ENCODE assay signal across 12 cellular contexts in genomic region chr3:195805588-195805987, GRCh38. TPM values are rescaled to one million over a fixed set of nuclear protein-coding genes. Genes with fewer than 3 reads are reported as not detected.
DNase-seq lines count a peak whose midpoint lies in the region; ATAC-seq and TF ChIP-seq lines count a peak whose summit lies in the region.
"Not testable (repeated sequence)": the region's sequence is repeated elsewhere in the genome, so short reads cannot be mapped to it uniquely, and the experiment has no call there.
"Had no signal": no experiment of that assay in that cellular context is flagged by ENCODE, and none has a peak within 500 bp of the region (broad histone marks: within the 10 kb centered on the region; RNA-seq: fewer than 3 reads in every experiment).

No MANE protein-coding gene starts in this region.

- not testable (repeated sequence) for H3K79me2 ChIP-seq in mesendoderm (ENCODE audit: control insufficient read depth, insufficient read depth, low read length)

- H3K18ac ChIP-seq in mesendoderm (ENCODE audit: low read length), result not testable (repeated sequence)

- CTCF ChIA-PET in CD8-positive, alpha-beta memory T cell (lab: Charles Lee), result not testable (repeated sequence)
- CTCF ChIA-PET in activated CD4-positive, alpha-beta T cell treated with anti-CD3 and anti-CD28 coated beads, Interleukin-2, amount 10 ng/mL, durations not matched to agents 7 days and 5 days (lab: Charles Lee), result interaction anchor here (0.6 to 2.0 kb wide), 3 partner anchors 45 to 193 kb away, joined by 3 to 7 read pairs (median 4); no protein-coding TSS in a partner anchor
- CTCF ChIA-PET in activated naive CD4-positive, alpha-beta T cell treated with anti-CD3 and anti-CD28 coated beads, Interleukin-2, amount 10 ng/mL, durations not matched to agents 7 days and 5 days (lab: Charles Lee), result interaction anchor here (2.3 kb wide), 1 partner anchor 45 kb away, joined by 7 read pairs; no protein-coding TSS in a partner anchor

- H3K4me2 ChIP-seq in mesendoderm (ENCODE audit: low read length), result not testable (repeated sequence)

- H3K9ac ChIP-seq in endodermal cell (ENCODE audit: extremely low read depth, low read length, poor library complexity, severe bottlenecking); mesendoderm (ENCODE audit: low read length): not testable (repeated sequence)

- not testable (repeated sequence) for H3K27ac Mint-ChIP-seq in CD8-positive, alpha-beta memory T cell; endodermal cell
- peak overlapping the region; percentile 84 for H3K27ac Mint-ChIP-seq in activated CD4-positive, alpha-beta T cell treated with anti-CD3 and anti-CD28 coated beads, Interleukin-2, amount 10 ng/mL, durations not matched to agents 7 days and 5 days
- peak overlapping the region; percentile 91 for H3K27ac Mint-ChIP-seq in activated naive CD4-positive, alpha-beta T cell treated with anti-CD3 and anti-CD28 coated beads, Interleukin-2, amount 10 ng/mL, durations not matched to agents 7 days and 5 days
- peak overlapping the region; percentile 81 for H3K27ac Mint-ChIP-seq in stimulated activated effector memory CD8-positive, alpha-beta T cell treated with anti-CD3 and anti-CD28 coated beads, Interleukin-12 subunit alpha, Interleukin-12 subunit beta, amount 100 ng/mL, for 72 hours

- H3K36me3 ChIP-seq in CD8-positive, alpha-beta memory T cell (ENCODE audit: insufficient read depth, low read length); KOPT-K1 (ENCODE audit: insufficient read depth, low read length); endodermal cell (ENCODE audit: control insufficient read depth, insufficient read depth, low read length); mesendoderm (ENCODE audit: control insufficient read depth, insufficient read depth, low read length): not testable (repeated sequence)

- not testable (repeated sequence) for DNase-seq in CD8-positive, alpha-beta memory T cell; activated CD4-positive, alpha-beta T cell treated with anti-CD3 and anti-CD28 coated beads, Interleukin-2, amount 10 ng/mL, durations not matched to agents 7 days and 5 days; activated naive CD4-positive, alpha-beta T cell treated with anti-CD3 and anti-CD28 coated beads, Interleukin-2, amount 10 ng/mL, durations not matched to agents 7 days and 5 days; mesendoderm; stimulated activated effector memory CD8-positive, alpha-beta T cell treated with anti-CD3 and anti-CD28 coated beads, Interleukin-12 subunit alpha, Interleukin-12 subunit beta, amount 100 ng/mL, for 72 hours (ENCODE audit: low spot score in 2 of 2)
- DNase-seq in endodermal cell, result peak; percentile 40

- H3K79me1 ChIP-seq in mesendoderm (ENCODE audit: low read length), result not testable (repeated sequence)

- H3K9me3 Mint-ChIP-seq in CD8-positive, alpha-beta memory T cell; activated CD4-positive, alpha-beta T cell treated with anti-CD3 and anti-CD28 coated beads, Interleukin-2, amount 10 ng/mL, durations not matched to agents 7 days and 5 days; endodermal cell; stimulated activated effector memory CD8-positive, alpha-beta T cell treated with anti-CD3 and anti-CD28 coated beads, Interleukin-12 subunit alpha, Interleukin-12 subunit beta, amount 100 ng/mL, for 72 hours: not testable (repeated sequence)
- peaks cover 35% of the 10 kb centered on the region for H3K9me3 Mint-ChIP-seq in activated naive CD4-positive, alpha-beta T cell treated with anti-CD3 and anti-CD28 coated beads, Interleukin-2, amount 10 ng/mL, durations not matched to agents 7 days and 5 days

- ATAC-seq in stimulated activated effector memory CD8-positive, alpha-beta T cell treated with anti-CD3 and anti-CD28 coated beads, Interleukin-12 subunit alpha, Interleukin-12 subunit beta, amount 100 ng/mL, for 72 hours, result not testable (repeated sequence)

- H2BK15ac ChIP-seq in mesendoderm (replicated peaks; ENCODE audit: low read depth), result not testable (repeated sequence)

- H4K5ac ChIP-seq in mesendoderm (ENCODE audit: low read length), result not testable (repeated sequence)

- not testable (repeated sequence) for H2BK120ac ChIP-seq in mesendoderm (ENCODE audit: low read depth, low read length)

- H3K4me1 ChIP-seq in CD8-positive, alpha-beta memory T cell (ENCODE audit: insufficient read depth, low read length), result peaks cover 41% of the 10 kb centered on the region
- not testable (repeated sequence) for H3K4me1 ChIP-seq in endodermal cell (ENCODE audit: control insufficient read depth, insufficient read depth, low read length); mesendoderm (ENCODE audit: control insufficient read depth, low read depth, low read length)

- H3K4ac ChIP-seq in mesendoderm (ENCODE audit: low read depth, low read length), result not testable (repeated sequence)

- 92 to 100% methylated on average over 3 to 5 of the region's 5 CpGs for WGBS in endodermal cell (ENCODE audit: insufficient coverage in 1 of 2, insufficient read length in 1 of 2), 2 experiments
- no CpG with 5 or more reads among the region's 5 CpGs for WGBS in mesendoderm (ENCODE audit: extremely low coverage, insufficient coverage, low lambda C conversion rate)

- H4K8ac ChIP-seq in mesendoderm (ENCODE audit: low read depth, low read length), result not testable (repeated sequence)

- not testable (repeated sequence) for H2AK5ac ChIP-seq in mesendoderm (ENCODE audit: low read length)

- peaks cover 38 to 41% (median 39%) of the 10 kb centered on the region in 3 donors for H3K4me1 Mint-ChIP-seq in CD8-positive, alpha-beta memory T cell
- peaks cover 64% of the 10 kb centered on the region for H3K4me1 Mint-ChIP-seq in activated CD4-positive, alpha-beta T cell treated with anti-CD3 and anti-CD28 coated beads, Interleukin-2, amount 10 ng/mL, durations not matched to agents 7 days and 5 days
- peaks cover 67% of the 10 kb centered on the region for H3K4me1 Mint-ChIP-seq in activated naive CD4-positive, alpha-beta T cell treated with anti-CD3 and anti-CD28 coated beads, Interleukin-2, amount 10 ng/mL, durations not matched to agents 7 days and 5 days
- peaks cover 29% of the 10 kb centered on the region for H3K4me1 Mint-ChIP-seq in endodermal cell
- H3K4me1 Mint-ChIP-seq in stimulated activated effector memory CD8-positive, alpha-beta T cell treated with anti-CD3 and anti-CD28 coated beads, Interleukin-12 subunit alpha, Interleukin-12 subunit beta, amount 100 ng/mL, for 72 hours, result peaks cover 56% of the 10 kb centered on the region

- H3K9me3 ChIP-seq in CD8-positive, alpha-beta memory T cell (ENCODE audit: low read length); KOPT-K1 (ENCODE audit: insufficient read depth, low read length, poor library complexity, severe bottlenecking); endodermal cell (ENCODE audit: control insufficient read depth, low read length): not testable (repeated sequence)

- peak overlapping the region; percentile 62 for H3K27ac ChIP-seq in CD8-positive, alpha-beta memory T cell (ENCODE audit: low read depth, low read length)
- peak overlapping the region; percentile 91 for H3K27ac ChIP-seq in KOPT-K1 (ENCODE audit: low read depth, low read length, poor library complexity, severe bottlenecking)
- H3K27ac ChIP-seq in endodermal cell (ENCODE audit: low read depth, low read length); mesendoderm (ENCODE audit: low read depth, low read length): not testable (repeated sequence)

- H3K23ac ChIP-seq in mesendoderm (ENCODE audit: low read length), result not testable (repeated sequence)

- peaks cover 1 to 40% of the 10 kb centered on the region in 2 donors for H3K27me3 Mint-ChIP-seq in CD8-positive, alpha-beta memory T cell
- H3K27me3 Mint-ChIP-seq in activated CD4-positive, alpha-beta T cell treated with anti-CD3 and anti-CD28 coated beads, Interleukin-2, amount 10 ng/mL, durations not matched to agents 7 days and 5 days, result not testable (repeated sequence)
- H3K27me3 Mint-ChIP-seq in activated naive CD4-positive, alpha-beta T cell treated with anti-CD3 and anti-CD28 coated beads, Interleukin-2, amount 10 ng/mL, durations not matched to agents 7 days and 5 days, result peaks cover 32% of the 10 kb centered on the region
- H3K27me3 Mint-ChIP-seq in endodermal cell (ENCODE audit: insufficient read depth), result peaks cover 10% of the 10 kb centered on the region

- H2BK5ac ChIP-seq in mesendoderm (ENCODE audit: low read length), result not testable (repeated sequence)

- not testable (repeated sequence) for TF ChIP-seq CTCF in endodermal cell (conservative IDR thresholded peaks at IDR 0.05)

- H3K56ac ChIP-seq in mesendoderm (ENCODE audit: low read length), result peak overlapping the region; percentile 11

- H3K4me3 Mint-ChIP-seq in CD8-positive, alpha-beta memory T cell; activated CD4-positive, alpha-beta T cell treated with anti-CD3 and anti-CD28 coated beads, Interleukin-2, amount 10 ng/mL, durations not matched to agents 7 days and 5 days; activated naive CD4-positive, alpha-beta T cell treated with anti-CD3 and anti-CD28 coated beads, Interleukin-2, amount 10 ng/mL, durations not matched to agents 7 days and 5 days; endodermal cell: not testable (repeated sequence)
- peak overlapping the region; percentile 50 for H3K4me3 Mint-ChIP-seq in stimulated activated effector memory CD8-positive, alpha-beta T cell treated with anti-CD3 and anti-CD28 coated beads, Interleukin-12 subunit alpha, Interleukin-12 subunit beta, amount 100 ng/mL, for 72 hours

- POLR2A ChIA-PET in CD8-positive, alpha-beta memory T cell (lab: Charles Lee); activated CD4-positive, alpha-beta T cell treated with anti-CD3 and anti-CD28 coated beads, Interleukin-2, amount 10 ng/mL, durations not matched to agents 7 days and 5 days (lab: Charles Lee): not testable (repeated sequence)

- H3K4me3 ChIP-seq in CD8-positive, alpha-beta memory T cell (ENCODE audit: low read length); endodermal cell (ENCODE audit: low read length); mesendoderm (ENCODE audit: low read length): not testable (repeated sequence)

- not testable (repeated sequence) for H3K36me3 Mint-ChIP-seq in CD8-positive, alpha-beta memory T cell; endodermal cell (ENCODE audit: low read depth)
- peaks cover 31% of the 10 kb centered on the region for H3K36me3 Mint-ChIP-seq in activated CD4-positive, alpha-beta T cell treated with anti-CD3 and anti-CD28 coated beads, Interleukin-2, amount 10 ng/mL, durations not matched to agents 7 days and 5 days (ENCODE audit: low read depth)
- peaks cover 40% of the 10 kb centered on the region for H3K36me3 Mint-ChIP-seq in activated naive CD4-positive, alpha-beta T cell treated with anti-CD3 and anti-CD28 coated beads, Interleukin-2, amount 10 ng/mL, durations not matched to agents 7 days and 5 days
- peaks cover 24% of the 10 kb centered on the region for H3K36me3 Mint-ChIP-seq in stimulated activated effector memory CD8-positive, alpha-beta T cell treated with anti-CD3 and anti-CD28 coated beads, Interleukin-12 subunit alpha, Interleukin-12 subunit beta, amount 100 ng/mL, for 72 hours

- H3K27me3 ChIP-seq in CD8-positive, alpha-beta memory T cell (ENCODE audit: insufficient read depth, low read length, poor library complexity, severe bottlenecking); endodermal cell (ENCODE audit: control insufficient read depth, insufficient read depth, low read length, poor library complexity, severe bottlenecking); mesendoderm (ENCODE audit: insufficient read depth, low read length, poor library complexity): not testable (repeated sequence)

RNA-seq across cellular contexts. Expression of gene MUC4, which starts 6.1 kb away (rescaled TPM):
- under 1 TPM; 0.24 to 0.35 TPM for total RNA-seq in CD8-positive, alpha-beta memory T cell
- polyA plus RNA-seq in CD8-positive, alpha-beta memory T cell, result not detected
- total RNA-seq in activated CD4-positive, alpha-beta T cell treated with anti-CD3 and anti-CD28 coated beads, Interleukin-2, amount 10 ng/mL, durations not matched to agents 7 days and 5 days, result under 1 TPM; under 0.01 to 0.15 TPM
- 1 to 10 TPM in 1 of 2 donors, under 1 TPM in 1; 0.35 to 2.3 TPM for total RNA-seq in endodermal cell
- polyA plus RNA-seq in endodermal cell (2013, experiment 1 of 2), result 0.18 TPM
- 0.08 TPM for polyA plus RNA-seq in endodermal cell (2013, experiment 2 of 2)
- polyA plus RNA-seq in mesendoderm (2013, experiment 1 of 2), result 0.24 TPM
- 0.27 TPM for polyA plus RNA-seq in mesendoderm (2013, experiment 2 of 2)
- total RNA-seq: A172; CD4-positive, alpha-beta T cell; Daoy; HT-29 had no signal
- polyA plus RNA-seq: BJ had no signal
